Comparison of ENCODE assay signal across 8 cellular contexts in the genomic region with DNA sequence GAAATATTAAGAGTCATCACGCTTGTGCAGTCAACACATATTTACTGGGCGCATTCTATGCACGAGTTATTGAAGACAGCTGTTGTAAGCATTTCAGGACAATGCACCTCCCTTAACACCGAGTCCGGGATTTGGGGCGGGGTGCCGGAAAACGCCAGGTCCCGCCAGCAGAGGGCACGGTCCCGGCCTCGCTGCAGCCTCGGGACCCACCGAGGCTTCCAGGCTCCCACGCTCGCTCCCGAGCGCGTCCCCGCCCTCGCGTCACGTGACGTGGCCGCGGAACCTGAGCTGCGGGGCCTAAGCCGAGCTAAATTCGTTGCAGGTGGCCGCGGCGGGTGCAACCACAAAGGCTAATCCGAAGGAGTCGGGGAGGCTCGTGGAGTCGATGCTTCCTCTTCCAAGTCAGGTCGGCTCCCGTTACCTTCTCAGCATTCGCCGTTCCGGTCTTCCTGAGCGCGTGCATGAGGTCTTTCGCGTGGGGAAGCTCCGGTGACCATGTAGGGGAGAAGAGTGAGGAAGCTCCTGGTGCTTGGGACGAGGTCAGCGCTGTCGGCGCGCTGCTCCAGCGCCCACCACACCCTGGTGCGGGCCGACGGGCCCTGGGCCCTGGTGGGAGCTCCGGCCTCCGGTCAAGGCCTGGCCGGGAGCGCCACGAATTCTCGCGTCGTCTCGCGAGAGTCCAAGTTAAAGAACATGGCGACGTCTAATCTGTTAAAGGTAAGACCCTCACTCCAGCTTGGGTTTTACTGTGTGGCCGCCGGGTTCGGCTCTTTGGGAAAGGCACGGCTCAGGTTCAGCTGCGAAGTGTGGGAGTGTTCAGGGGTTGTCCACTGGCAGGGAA. TPM values are rescaled to one million over a fixed set of nuclear protein-coding genes. Genes with fewer than 3 reads are reported as not detected.
A peak's percentile ranks its signal among the peaks of the same experiment; 100 is the strongest.
DNase-seq lines count a peak whose midpoint lies in the region; ATAC-seq and TF ChIP-seq lines count a peak whose summit lies in the region.

Gene CUL5, plus strand, starts transcription at position 243 of the 841 bp plus-strand sequence. Its CDS starts 451 bp downstream, at position 694.

- no peaks in the 10 kb centered on the region for H3K27me3 ChIP-seq in OCI-LY1 (ENCODE audit: insufficient read depth, low read length)

- peaks cover 42% of the 10 kb centered on the region for H3K4me1 ChIP-seq in OCI-LY1 (ENCODE audit: insufficient read depth, low read length, severe bottlenecking)

- H3K4me3 ChIP-seq in OCI-LY1 (ENCODE audit: low read depth, low read length, poor library complexity, severe bottlenecking) (peak within 1 kb of the TSS; percentile 87), epithelial cell of esophagus (ENCODE audit: low read length) (peak within 1 kb of the TSS; percentile 97)

- peaks cover 46% of the 10 kb centered on the region for H3K79me2 ChIP-seq in OCI-LY1 (ENCODE audit: insufficient read depth, low read length)

- peaks cover 10% of the 10 kb centered on the region; the same call in 1 of the 2 replicates for H3K36me3 ChIP-seq in OCI-LY1 (ENCODE audit: insufficient read depth, low read length)

- peak within 1 kb of the TSS; percentile 97 for H3K9ac ChIP-seq in OCI-LY1 (ENCODE audit: low read length)

- peak within 1 kb of the TSS; percentile 81 for H3K27ac ChIP-seq in OCI-LY1 (ENCODE audit: low read depth, low read length, poor library complexity, severe bottlenecking)

- TF ChIP-seq CTCF in OCI-LY1 (IDR thresholded peaks at IDR 0.05; ENCODE audit: low read length) = peak; percentile 94
- TF ChIP-seq CTCF in epithelial cell of esophagus (IDR thresholded peaks at IDR 0.05; ENCODE audit: insufficient read depth, low read depth, low read length, missing control alignments) = peak; percentile 69

- no peaks in the 10 kb centered on the region for H3K9me2 ChIP-seq in OCI-LY1 (ENCODE audit: low read depth, low read length)

- peak within 1 kb of the TSS; percentile 38; the same call in 1 of the 2 replicates for H2AFZ ChIP-seq in OCI-LY1 (ENCODE audit: low read length)

- no peaks in the 10 kb centered on the region for H3K9me3 ChIP-seq in OCI-LY1 (ENCODE audit: low read length)

- H3F3A ChIP-seq in OCI-LY1 (ENCODE audit: insufficient read depth, low read length) = no peaks in the 10 kb centered on the region

- H4K20me1 ChIP-seq in OCI-LY1 (ENCODE audit: insufficient read depth, low read length) = no peaks in the 10 kb centered on the region

- DNase-seq in DMS153 (lab: John Stamatoyannopoulos, UW) (peak; percentile 81), HuH-7 (ENCODE audit: low spot score) (peak; percentile 82), activated T-cell treated with anti-CD3 and anti-CD28 coated beads for 24 hours (ENCODE audit: low read depth) (peak; percentile 86), epithelial cell of esophagus (ENCODE audit: low read depth) (peak; percentile 91), mucosa of gallbladder (ENCODE audit: low spot score) (peak; percentile 91)
- DNase-seq in stimulated activated CD8-positive, alpha-beta memory T cell treated with anti-CD3 and anti-CD28 coated beads, Interleukin-4, amount 100 ng/mL, for 4 hours (ENCODE audit: low read depth in 2 of 2, low spot score in 1 of 2) = peak; percentile 73 to 76

- peak; percentile 83 for ATAC-seq in GM21515 (IDR thresholded peaks at IDR 0.05; ENCODE audit: unreplicated experiment)

- peak within 1 kb of the TSS; percentile 77 for H3K4me2 ChIP-seq in OCI-LY1 (ENCODE audit: low read length)

RNA-seq across cellular contexts. Expression of gene CUL5, which starts in this region (rescaled TPM):
- total RNA-seq in mucosa of gallbladder = 36.8 TPM

Comparison
In these comparisons a context has a peak if more than half of its experiments do, and no peak if none do; other contexts are left out.
1. Peak in every context shown above with its lines: DNase-seq, ATAC-seq, H3K4me3 ChIP-seq and H3K27ac ChIP-seq.